In the genomic region with DNA sequence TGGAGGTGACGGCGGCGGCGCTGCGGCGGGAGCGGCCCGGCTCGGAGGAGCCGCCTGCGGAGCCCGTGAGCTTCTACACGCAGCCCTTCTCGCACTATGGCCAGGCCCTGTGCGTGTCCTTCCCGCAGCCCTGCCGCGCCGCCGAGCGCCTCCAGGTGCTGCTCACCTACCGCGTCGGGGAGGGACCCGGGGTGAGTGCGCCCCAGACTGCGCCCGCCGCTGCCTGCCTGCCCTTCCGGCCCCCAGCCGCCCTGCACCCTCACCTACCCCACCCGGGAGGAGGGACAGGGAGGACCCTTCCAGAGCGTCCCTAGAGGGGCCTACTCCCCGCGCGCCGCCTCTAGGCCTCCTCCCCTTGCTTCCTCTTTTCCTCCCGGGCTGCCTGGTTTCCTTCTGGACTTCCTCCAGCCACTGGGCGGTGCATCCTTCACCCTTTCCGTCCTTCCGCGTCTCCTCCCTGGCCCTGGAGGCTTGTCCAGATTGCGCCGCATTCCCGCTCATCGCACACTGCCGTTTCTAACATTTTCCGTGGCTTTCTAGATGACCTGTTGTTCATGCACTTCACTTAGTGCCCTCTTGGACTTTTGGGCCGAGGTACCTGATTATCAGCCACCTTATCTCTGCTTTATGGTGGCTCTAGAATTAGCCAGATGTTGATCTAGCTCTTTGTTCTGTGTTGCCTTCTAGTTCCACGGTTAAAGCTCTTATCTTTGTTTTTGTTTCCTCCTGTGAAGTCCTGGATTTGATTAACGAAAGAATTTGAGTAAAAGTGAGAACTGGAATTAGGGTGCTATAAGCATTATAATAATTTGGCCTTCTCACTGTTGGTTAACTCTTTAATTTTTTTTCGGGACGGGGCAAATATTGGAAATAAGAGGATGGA, we compare ENCODE assay signal across 8 cellular contexts. TPM values are rescaled to one million over a fixed set of nuclear protein-coding genes. Genes with fewer than 3 reads are reported as not detected.
A peak's percentile ranks its signal among the peaks of the same experiment; 100 is the strongest.
DNase-seq lines count a peak whose midpoint lies in the region; ATAC-seq and TF ChIP-seq lines count a peak whose summit lies in the region.

No MANE protein-coding gene starts in this region.

- H3K9me3 ChIP-seq in iPS-20b (ENCODE audit: insufficient read depth, low read depth, low read length): no peaks in the 10 kb centered on the region

- peak overlapping the region; percentile 90 for H3K4me3 ChIP-seq in iPS-20b (ENCODE audit: low read length)
- peak overlapping the region; percentile 67 to 99 (median 85) for H3K4me3 ChIP-seq in skin epidermis

- H3K9ac ChIP-seq in iPS-20b (ENCODE audit: low read depth, low read length): peak overlapping the region; percentile 82

- H3K27me3 Mint-ChIP-seq in MCF 10A (ENCODE audit: insufficient read depth, unreplicated experiment): no peaks in the 10 kb centered on the region

- H3K9me3 Mint-ChIP-seq in MCF 10A (ENCODE audit: unreplicated experiment): no peaks in the 10 kb centered on the region

- BruUV-seq in MCF 10A (replicated peaks; lab: Mats Ljungman, UMichigan): no TSS peak

- peak; percentile 49 for DNase-seq in NCI-H345 (lab: John Stamatoyannopoulos, UW)
- DNase-seq in NCI-H345 treated with DMSO at 0.1 percent for 48 hours (lab: John Stamatoyannopoulos, UW; ENCODE audit: unreplicated experiment): no peak
- peak; percentile 61 for DNase-seq in NCI-H146 treated with DMSO at 0.1 percent for 48 hours (lab: John Stamatoyannopoulos, UW; ENCODE audit: unreplicated experiment)
- peak; percentile 74 for DNase-seq in UCSD-AML1 (lab: John Stamatoyannopoulos, UW; ENCODE audit: unreplicated experiment)
- DNase-seq in MCF 10A (ENCODE audit: unreplicated experiment): peak; percentile 94

- peak overlapping the region; percentile 90 for H3K4me3 Mint-ChIP-seq in MCF 10A (ENCODE audit: unreplicated experiment)

- peak; percentile 30 for TF ChIP-seq CTCF in MCF 10A (IDR thresholded peaks at IDR 0.05; ENCODE audit: unreplicated experiment)

- peaks cover 24% of the 10 kb centered on the region for H3K4me1 Mint-ChIP-seq in MCF 10A (ENCODE audit: insufficient read depth, unreplicated experiment)

- H3K27ac ChIP-seq in iPS-20b (ENCODE audit: low read length): peak overlapping the region; percentile 27
- H3K27ac ChIP-seq in skin epidermis: peak overlapping the region; percentile 88 to 97 (median 92)

- H3K4me1 ChIP-seq in iPS-20b (ENCODE audit: insufficient read depth, low read length): peaks cover 4% of the 10 kb centered on the region; the same call in 1 of the 2 replicates

- H3K27me3 ChIP-seq in iPS-20b (ENCODE audit: insufficient read depth, low read length): peaks cover 13% of the 10 kb centered on the region; the same call in 1 of the 2 replicates

- POLR2A ChIA-PET in MCF 10A (lab: Yijun Ruan, JAX): interaction anchor here (0.5 to 6.9 kb wide), 30 partner anchors 9 to 514 kb away, joined by 3 to 72 read pairs (median 5); partner anchors contain the start of genes ARL8A, PHLDA3, SHISA4 and TIMM17A

- intact Hi-C loops in MCF 10A (cut with micrococcal nuclease): no loop called here

- H3K36me3 ChIP-seq in iPS-20b (ENCODE audit: insufficient read depth, low read depth, low read length): no peaks in the 10 kb centered on the region

- CTCF ChIA-PET in MCF 10A (lab: Yijun Ruan, JAX): interaction anchor here (0.5 to 7.1 kb wide), 23 partner anchors 9 to 590 kb away, joined by 3 to 71 read pairs (median 5); no protein-coding TSS in a partner anchor

- peaks cover 19% of the 10 kb centered on the region for H3K36me3 Mint-ChIP-seq in MCF 10A (ENCODE audit: insufficient read depth, unreplicated experiment)

- peak overlapping the region; percentile 66 for H3K27ac Mint-ChIP-seq in MCF 10A (ENCODE audit: low read depth, unreplicated experiment)

- ATAC-seq in HG02840 (IDR thresholded peaks at IDR 0.05; ENCODE audit: low FRiP score, unreplicated experiment): peak; percentile 51

RNA-seq across cellular contexts. Expression of gene RNPEP, which starts 0.7 kb away (rescaled TPM):
- total RNA-seq in MCF 10A (2022): 147 and 155 TPM in 2 replicates

RNA-seq across cellular contexts. Expression of gene ELF3, which starts 27.2 kb away (rescaled TPM):
- total RNA-seq in MCF 10A (2022): 0.10 and 0.33 TPM in 2 replicates

RNA-seq across cellular contexts. Expression of gene TIMM17A, which starts 27.9 kb away (rescaled TPM):
- total RNA-seq in MCF 10A (2022): 157 and 171 TPM in 2 replicates

RNA-seq across cellular contexts. Expression of gene LMOD1, which starts 36.8 kb away (rescaled TPM):
- not detected in 2 replicates for total RNA-seq in MCF 10A (2022)
